ENCODE assay signal across 17 cellular contexts in the genomic region with DNA sequence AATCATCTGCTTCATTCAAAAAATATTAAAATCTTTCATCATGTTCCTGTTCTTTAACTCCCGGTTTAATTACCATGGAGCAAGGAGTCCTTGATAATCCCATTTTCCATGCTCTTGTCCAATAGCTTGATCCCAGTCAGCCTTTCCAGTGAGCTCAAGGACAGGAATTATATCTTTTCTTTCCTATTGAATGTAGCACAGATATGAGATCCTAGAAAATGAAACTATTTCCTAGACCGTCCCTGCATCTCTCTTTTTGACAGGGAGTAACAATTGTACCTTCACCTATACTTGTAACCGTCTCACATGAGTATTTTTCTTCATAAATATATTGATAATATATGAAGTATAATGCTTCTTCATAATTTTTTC. TPM values are rescaled to one million over a fixed set of nuclear protein-coding genes. Genes with fewer than 3 reads are reported as not detected.
DNase-seq lines count a peak whose midpoint lies in the region; ATAC-seq and TF ChIP-seq lines count a peak whose summit lies in the region.
"Had no signal": no experiment of that assay in that cellular context is flagged by ENCODE, and none has a peak within 500 bp of the region (broad histone marks: within the 10 kb centered on the region; RNA-seq: fewer than 3 reads in every experiment).

No MANE protein-coding gene starts in this region.

- peak overlapping the region; percentile 61; the same call in 1 of the 2 replicates for H2AFZ ChIP-seq in PC-3 (ENCODE audit: low read length)

- no peaks in the 10 kb centered on the region for H3K36me3 ChIP-seq in PC-3 (ENCODE audit: low read depth, low read length)
- H3K36me3 ChIP-seq in psoas muscle (ENCODE audit: insufficient read depth in 1 of 2, low read depth in 1 of 2), result no peaks in the 10 kb centered on the region
- H3K36me3 ChIP-seq: upper lobe of left lung had no signal

- no peak overlapping the region for H3K4me3 Mint-ChIP-seq in activated T-helper 17 cell treated with anti-CD3 and anti-CD28 coated beads, Interleukin-2, amount 50 U/mL, for 72 hours
- H3K4me3 Mint-ChIP-seq: activated naive CD4-positive, alpha-beta T cell treated with anti-CD3 and anti-CD28 coated beads for 36 hours had no signal

- no peak overlapping the region for H3K9ac ChIP-seq in PC-3 (ENCODE audit: low read length)

- CTCF ChIA-PET in PC-3 (lab: Charles Lee), result no interaction called here

- DNase-seq in AG20443 (ENCODE audit: low spot score) (peak; percentile 12), PC-3 (no peak), fibroblast of pulmonary artery (ENCODE audit: low read depth) (no peak), psoas muscle (no peak), NCI-H1105 (lab: John Stamatoyannopoulos, UW) (no peak), D341Med (ENCODE audit: low spot score) (no peak), RKO (ENCODE audit: low spot score) (no peak)
- DNase-seq: activated naive CD4-positive, alpha-beta T cell treated with anti-CD3 and anti-CD28 coated beads for 36 hours; central memory CD4-positive, alpha-beta T cell; DMS79 treated with DMSO at 0.1 percent for 48 hours; GOT3; NCI-H446; upper lobe of left lung had no signal

- H3K9me3 Mint-ChIP-seq in activated T-helper 17 cell treated with anti-CD3 and anti-CD28 coated beads, Interleukin-2, amount 50 U/mL, for 72 hours, result peaks cover 8% of the 10 kb centered on the region

- POLR2A ChIA-PET in PC-3 (lab: Charles Lee; ENCODE audit: unreplicated experiment), result no interaction called here

- no peaks in the 10 kb centered on the region for H3K79me2 ChIP-seq in PC-3 (ENCODE audit: low read length)

- peak overlapping the region; percentile 59 for H3K4me2 ChIP-seq in PC-3 (ENCODE audit: low read length)

- BruUV-seq in PC-3 (replicated peaks; lab: Mats Ljungman, UMichigan), result no TSS peak

- no peaks in the 10 kb centered on the region for H3K36me3 Mint-ChIP-seq in activated T-helper 17 cell treated with anti-CD3 and anti-CD28 coated beads, Interleukin-2, amount 50 U/mL, for 72 hours (ENCODE audit: low read depth)

- no peaks in the 10 kb centered on the region for H3K9me3 ChIP-seq in PC-3 (ENCODE audit: low read length)
- peaks cover 6% of the 10 kb centered on the region for H3K9me3 ChIP-seq in psoas muscle

- H3K27me3 Mint-ChIP-seq in activated T-helper 17 cell treated with anti-CD3 and anti-CD28 coated beads, Interleukin-2, amount 50 U/mL, for 72 hours, result no peaks in the 10 kb centered on the region

- H3K4me1 Mint-ChIP-seq in activated T-helper 17 cell treated with anti-CD3 and anti-CD28 coated beads, Interleukin-2, amount 50 U/mL, for 72 hours, result no peaks in the 10 kb centered on the region

- H3K27me3 ChIP-seq in PC-3 (ENCODE audit: low read length) (no peaks in the 10 kb centered on the region), psoas muscle (ENCODE audit: insufficient read depth in 3 of 3, low read length in 2 of 3) (no peaks in the 10 kb centered on the region)
- H3K27me3 ChIP-seq: upper lobe of left lung had no signal

- 44 to 56% (median 50%) methylated on average over 3 of the region's 3 CpGs for WGBS in psoas muscle, 3 donors

- H3K4me3 ChIP-seq in PC-3 (ENCODE audit: low read length), result peak overlapping the region; percentile 40; the same call in 1 of the 2 replicates
- H3K4me3 ChIP-seq in fibroblast of pulmonary artery (replicated peaks; ENCODE audit: low read depth, low read length), result peak overlapping the region; percentile 13
- peak overlapping the region; percentile 17 for H3K4me3 ChIP-seq in psoas muscle
- H3K4me3 ChIP-seq: GM12878, upper lobe of left lung had no signal

- H3K27ac ChIP-seq in PC-3 (ENCODE audit: low read length), result no peak overlapping the region
- H3K27ac ChIP-seq in psoas muscle, result no peak overlapping the region
- H3K27ac ChIP-seq: RWPE1, upper lobe of left lung had no signal

- intact Hi-C loops in PC-3 (cut with micrococcal nuclease), result no loop called here
- intact Hi-C loops in psoas muscle (cut with DNase I), result no loop called here

- no peaks in the 10 kb centered on the region for H3F3A ChIP-seq in PC-3 (ENCODE audit: low read length, unreplicated experiment)

- TF ChIP-seq CTCF in PC-3 (conservative IDR thresholded peaks at IDR 0.05; ENCODE audit: low read depth, low read length) (no peak), fibroblast of pulmonary artery (IDR thresholded peaks at IDR 0.05; ENCODE audit: low read length, missing control alignments) (no peak), psoas muscle (IDR thresholded peaks at IDR 0.05) (no peak)

- H4K20me1 ChIP-seq in PC-3 (ENCODE audit: low read length), result no peaks in the 10 kb centered on the region

- no peaks in the 10 kb centered on the region for H3K4me1 ChIP-seq in PC-3 (ENCODE audit: insufficient read depth, low read length)
- H3K4me1 ChIP-seq in psoas muscle, result no peaks in the 10 kb centered on the region
- H3K4me1 ChIP-seq: upper lobe of left lung had no signal

- ATAC-seq in PC-3, result no peak
- ATAC-seq in psoas muscle, result no peak
- ATAC-seq in activated T-helper 17 cell treated with anti-CD3 and anti-CD28 coated beads, Interleukin-2, amount 50 U/mL, for 72 hours (replicated peaks), result no peak
- ATAC-seq: GM12878 had no signal

- H3K9me2 ChIP-seq in PC-3 (replicated peaks; ENCODE audit: low read length), result no peaks in the 10 kb centered on the region

- H3K27ac Mint-ChIP-seq in activated T-helper 17 cell treated with anti-CD3 and anti-CD28 coated beads, Interleukin-2, amount 50 U/mL, for 72 hours, result no peak overlapping the region
- H3K27ac Mint-ChIP-seq: activated naive CD4-positive, alpha-beta T cell treated with anti-CD3 and anti-CD28 coated beads for 36 hours had no signal

RNA-seq across cellular contexts. Expression of gene PIK3C2G, which starts 35.6 kb away (rescaled TPM):
- total RNA-seq in PC-3 (2014; rRNA removed) (not detected in 2 replicates), psoas muscle (not detected)
- polyA plus RNA-seq in psoas muscle, result under 1 TPM in 1 of 3 donors, not detected in 2; under 0.01 TPM
- not detected for total RNA-seq in activated T-helper 17 cell treated with anti-CD3 and anti-CD28 coated beads, Interleukin-2, amount 50 U/mL, for 72 hours
- total RNA-seq: activated naive CD4-positive, alpha-beta T cell treated with anti-CD3 and anti-CD28 coated beads for 36 hours; GM12878; myocyte had no signal
- polyA plus RNA-seq: GM12878 had no signal
